Comparison of ENCODE assay signal across 19 cellular contexts in the genomic region with DNA sequence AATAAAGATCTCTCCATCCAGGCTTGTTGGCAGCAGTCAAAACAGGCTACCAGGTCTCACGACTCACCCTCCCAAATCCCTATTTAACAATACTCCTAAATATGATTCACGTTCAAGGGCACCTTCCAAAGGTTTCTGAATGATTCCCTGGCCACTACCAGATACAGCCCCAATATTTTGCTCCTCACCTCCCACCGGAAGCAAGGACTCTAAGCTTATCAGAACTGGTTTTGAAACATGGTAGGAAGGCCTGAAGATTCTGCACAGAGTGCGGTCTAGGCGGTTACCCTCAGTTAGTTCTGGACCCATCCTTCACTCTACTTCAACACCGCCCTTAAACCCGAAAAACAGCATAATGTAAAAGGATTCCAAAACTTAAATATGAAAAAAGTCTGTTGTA. TPM values are rescaled to one million over a fixed set of nuclear protein-coding genes. Genes with fewer than 3 reads are reported as not detected.
A peak's percentile ranks its signal among the peaks of the same experiment; 100 is the strongest.
DNase-seq lines count a peak whose midpoint lies in the region; ATAC-seq and TF ChIP-seq lines count a peak whose summit lies in the region.
"Had no signal": no experiment of that assay in that cellular context is flagged by ENCODE, and none has a peak within 500 bp of the region (broad histone marks: within the 10 kb centered on the region; RNA-seq: fewer than 3 reads in every experiment).

No MANE protein-coding gene starts in this region.

- H3K4me3 ChIP-seq in RWPE2 (ENCODE audit: severe bottlenecking): no peak overlapping the region
- H3K4me3 ChIP-seq in epithelial cell of esophagus (ENCODE audit: low read length): no peak overlapping the region
- H3K4me3 ChIP-seq in trophoblast cell (ENCODE audit: low read depth, low read length): no peak overlapping the region
- H3K4me3 ChIP-seq: body of pancreas, neural progenitor cell, SJSA1 had no signal

- TF ChIP-seq CTCF in RWPE2 (IDR thresholded peaks at IDR 0.05; ENCODE audit: poor library complexity, severe bottlenecking): no peak
- TF ChIP-seq CTCF in epithelial cell of esophagus (IDR thresholded peaks at IDR 0.05; ENCODE audit: insufficient read depth, low read depth, low read length, missing control alignments): no peak

- no peak overlapping the region for H3K23ac ChIP-seq in trophoblast cell (ENCODE audit: low read length)

- ATAC-seq in RWPE2 (ENCODE audit: low read depth) (no peak), GM19467 (IDR thresholded peaks at IDR 0.05; ENCODE audit: unreplicated experiment) (no peak), HG03108 (IDR thresholded peaks at IDR 0.05; ENCODE audit: unreplicated experiment) (no peak)
- ATAC-seq: activated CD8-positive, alpha-beta T cell treated with anti-CD3 and anti-CD28 coated beads, Interleukin-2, amount 10 ng/mL, durations not matched to agents 7 days and 5 days; body of pancreas; left cardiac atrium had no signal

- H3K27ac ChIP-seq in RWPE2 (ENCODE audit: poor library complexity, severe bottlenecking) (peak overlapping the region; percentile 48), trophoblast cell (ENCODE audit: low read depth, low read length) (no peak overlapping the region)
- H3K27ac ChIP-seq: neural progenitor cell, SJSA1 had no signal

- DNase-seq in ELR (ENCODE audit: low read depth) (peak; percentile 28), RWPE2 (ENCODE audit: low spot score) (no peak), epithelial cell of esophagus (ENCODE audit: low read depth) (peak; percentile 33), trophoblast cell (no peak), iPS-NIHi7 (ENCODE audit: extremely low spot score) (no peak), Kasumi-1 (lab: John Stamatoyannopoulos, UW) (no peak)
- DNase-seq: activated CD8-positive, alpha-beta T cell treated with anti-CD3 and anti-CD28 coated beads, Interleukin-2, amount 10 ng/mL, durations not matched to agents 7 days and 5 days; activated naive CD8-positive, alpha-beta T cell treated with anti-CD3 and anti-CD28 coated beads for 36 hours; activated T-cell treated with anti-CD3 and anti-CD28 coated beads, Interleukin-2, amount 50 U/mL, for 24 hours; body of pancreas; cortex of kidney; EL; left cardiac atrium; NCI-H2171; NCI-H774 had no signal

- no peak overlapping the region for H2AFZ ChIP-seq in trophoblast cell (ENCODE audit: insufficient read depth, low read length, poor library complexity)
- H2AFZ ChIP-seq: neural progenitor cell had no signal

- H3K14ac ChIP-seq in trophoblast cell (ENCODE audit: low read length): no peak overlapping the region

- no peak overlapping the region for H4K91ac ChIP-seq in trophoblast cell (ENCODE audit: low read depth, low read length)

- H3K18ac ChIP-seq in trophoblast cell (ENCODE audit: low read length): no peak overlapping the region

- peaks cover 14% of the 10 kb centered on the region for H3K79me2 ChIP-seq in trophoblast cell (ENCODE audit: control insufficient read depth, insufficient read depth, low read length, poor library complexity)

- no peak overlapping the region for H4K8ac ChIP-seq in trophoblast cell (ENCODE audit: low read depth, low read length)

- no peak overlapping the region for H3K9ac ChIP-seq in trophoblast cell (ENCODE audit: low read length)
- H3K9ac ChIP-seq: neural progenitor cell had no signal

- H3K9me3 ChIP-seq in RWPE2 (ENCODE audit: severe bottlenecking) (no peaks in the 10 kb centered on the region), trophoblast cell (ENCODE audit: insufficient read depth, low read depth, low read length) (no peaks in the 10 kb centered on the region)
- H3K9me3 ChIP-seq: body of pancreas, SJSA1 had no signal

- H3K4me1 ChIP-seq in RWPE2 (ENCODE audit: insufficient read depth, poor library complexity, severe bottlenecking) (peaks cover 54% of the 10 kb centered on the region), trophoblast cell (ENCODE audit: control insufficient read depth in 1 of 2, insufficient read depth in 2 of 2, low read length in 2 of 2) (peaks cover 4 to 6% of the 10 kb centered on the region in 2 experiments)

- peak overlapping the region; percentile 16 for H3K4ac ChIP-seq in trophoblast cell (ENCODE audit: low read depth, low read length)

- no peak overlapping the region for H2AK5ac ChIP-seq in trophoblast cell (ENCODE audit: low read length)

- no CpG with 5 or more reads among the region's 7 CpGs for WGBS in trophoblast cell (ENCODE audit: extremely low coverage, insufficient coverage, insufficient read length)

- H3K79me1 ChIP-seq in trophoblast cell (ENCODE audit: low read length): peaks cover 6% of the 10 kb centered on the region

- no peak overlapping the region for H2BK5ac ChIP-seq in trophoblast cell (ENCODE audit: low read depth, low read length, poor library complexity)

- H4K12ac ChIP-seq in trophoblast cell (ENCODE audit: low read depth, low read length): no peak overlapping the region

- H3K36me3 ChIP-seq in RWPE2 (ENCODE audit: low read depth) (peaks cover 70% of the 10 kb centered on the region), trophoblast cell (ENCODE audit: control insufficient read depth in 1 of 2, insufficient read depth in 2 of 2, low read length in 2 of 2) (peaks cover 3 to 14% of the 10 kb centered on the region in 2 experiments)

- no peaks in the 10 kb centered on the region for H3K27me3 ChIP-seq in RWPE2 (ENCODE audit: insufficient read depth, poor library complexity, severe bottlenecking)
- H3K27me3 ChIP-seq in trophoblast cell (ENCODE audit: insufficient read depth, low read length): no peaks in the 10 kb centered on the region
- H3K27me3 ChIP-seq: body of pancreas, neural progenitor cell, SJSA1 had no signal

- H2BK12ac ChIP-seq in trophoblast cell (ENCODE audit: low read length): no peak overlapping the region

- H3K4me2 ChIP-seq in trophoblast cell (ENCODE audit: low read length): no peak overlapping the region
- H3K4me2 ChIP-seq: neural progenitor cell had no signal

- no peak overlapping the region for H2BK120ac ChIP-seq in trophoblast cell (ENCODE audit: insufficient read depth, low read length, poor library complexity)

RNA-seq across cellular contexts. Expression of gene PPP4R1, which starts 5.2 kb away (rescaled TPM):
- polyA plus RNA-seq in trophoblast cell (2013): 80.3 and 85.6 TPM in 2 replicates

Comparison
In these comparisons a context has a peak if more than half of its experiments do, and no peak if none do; other contexts are left out.
1. DNase-seq: peak in ELR (single experiment) and epithelial cell of esophagus (single experiment); none in RWPE2 (single experiment), trophoblast cell (0 of 2), iPS-NIHi7 (single experiment) and Kasumi-1 (0 of 2).